In the genomic region with DNA sequence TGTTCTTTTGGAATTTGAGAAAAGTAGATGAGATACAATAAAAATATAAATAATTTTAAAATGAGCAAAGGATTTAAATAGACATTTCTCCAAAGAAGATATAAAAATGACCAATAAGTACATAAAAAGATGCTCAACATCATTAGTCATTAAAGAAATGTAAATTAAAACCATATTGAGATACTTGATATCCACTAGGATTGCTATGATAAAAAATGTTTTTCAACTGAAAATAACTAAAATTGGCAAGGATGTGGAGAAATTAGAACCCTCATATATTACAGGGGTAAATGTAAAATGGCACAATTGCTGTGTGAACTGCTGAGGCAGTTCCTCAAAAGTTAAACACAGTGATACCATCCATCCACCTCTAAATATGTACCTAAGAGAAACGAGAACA, we compare ENCODE assay signal across 21 cellular contexts.
"Had no signal": no experiment of that assay in that cellular context is flagged by ENCODE, and none has a peak within 500 bp of the region (broad histone marks: within the 10 kb centered on the region; RNA-seq: fewer than 3 reads in every experiment).

No MANE protein-coding gene starts in this region.

- H3K27me3 ChIP-seq: breast epithelium, gastrocnemius medialis, pancreas, right atrium auricular region, vagina had no signal

- H3K4me3 ChIP-seq: breast epithelium, coronary artery, gastrocnemius medialis, pancreas, psoas muscle, right atrium auricular region, thoracic aorta, vagina had no signal

- H3K9me3 ChIP-seq: breast epithelium, gastrocnemius medialis, pancreas, psoas muscle, right atrium auricular region, thoracic aorta, vagina had no signal

- DNase-seq: activated CD4-positive, alpha-beta T cell treated with anti-CD3 and anti-CD28 coated beads for 1 hour; activated CD4-positive, alpha-beta T cell treated with anti-CD3 and anti-CD28 coated beads, Interleukin-2, amount 50 U/mL, for 1 hour; activated CD8-positive, alpha-beta T cell treated with anti-CD3 and anti-CD28 coated beads, Interleukin-2, amount 10 ng/mL, durations not matched to agents 7 days and 5 days; activated gamma-delta T cell treated with Interleukin-2 at 50 U/mL for 16 hours; endodermal cell; gastrocnemius medialis; hypothalamus; left cardiac atrium; midbrain; pancreas; psoas muscle; stimulated activated CD4-positive, alpha-beta T cell treated with anti-CD3 and anti-CD28 coated beads, Interleukin-4, amount 100 ng/mL, for 24 hours; stimulated activated naive CD4-positive, alpha-beta T cell treated with Interleukin-2 at 50 U/mL for 16 hours; T-helper 9 cell had no signal

- H3K27ac ChIP-seq: breast epithelium, coronary artery, gastrocnemius medialis, pancreas, psoas muscle, thoracic aorta, vagina had no signal

- ATAC-seq: activated CD8-positive, alpha-beta T cell treated with anti-CD3 and anti-CD28 coated beads, Interleukin-2, amount 10 ng/mL, durations not matched to agents 7 days and 5 days; gastrocnemius medialis; left cardiac atrium; natural killer cell treated with Interleukin-12 subunit alpha and Interleukin-12 subunit beta and Interleukin-15 and Interleukin-18, amount 100 ng/mL, for 72 hours; pancreas; psoas muscle had no signal

- FAIRE-seq: islet of Langerhans, pancreas had no signal

- H3K36me3 ChIP-seq: breast epithelium, gastrocnemius medialis, pancreas, right atrium auricular region, thoracic aorta, vagina had no signal

- H3K4me1 ChIP-seq: breast epithelium had no signal
